ENCODE assay signal across 31 cellular contexts in genomic region chr2:7530001-7530400, GRCh38.
DNase-seq lines count a peak whose midpoint lies in the region; ATAC-seq and TF ChIP-seq lines count a peak whose summit lies in the region.
"Had no signal": no experiment of that assay in that cellular context is flagged by ENCODE, and none has a peak within 500 bp of the region (broad histone marks: within the 10 kb centered on the region; RNA-seq: fewer than 3 reads in every experiment).

No MANE protein-coding gene starts in this region.

- no peaks in the 10 kb centered on the region for H3K27me3 Mint-ChIP-seq in activated T-cell treated with anti-CD3 and anti-CD28 coated beads, Interleukin-2, amount 50 U/mL, for 72 hours (ENCODE audit: low read depth)
- H3K27me3 Mint-ChIP-seq: central memory CD8-positive, alpha-beta T cell had no signal

- H3K9me2 ChIP-seq in GM23248 (ENCODE audit: insufficient read depth): no peaks in the 10 kb centered on the region

- H3K4me1 Mint-ChIP-seq in activated T-cell treated with anti-CD3 and anti-CD28 coated beads, Interleukin-2, amount 50 U/mL, for 72 hours (ENCODE audit: low read depth): peaks cover 67% of the 10 kb centered on the region
- H3K4me1 Mint-ChIP-seq: nephron had no signal

- H3K9me3 ChIP-seq in GM23248 (ENCODE audit: low read depth) (no peaks in the 10 kb centered on the region), mammary epithelial cell (replicated peaks; ENCODE audit: insufficient read depth, low read length) (peaks cover 7% of the 10 kb centered on the region), SJCRH30 (replicated peaks) (no peaks in the 10 kb centered on the region; the same call in 1 of the 2 replicates)
- H3K9me3 ChIP-seq: HAP-1, ovary had no signal

- CTCF ChIA-PET in mammary epithelial cell (lab: Charles Lee; ENCODE audit: low non-redundant PET): no interaction called here

- intact Hi-C loops in mammary epithelial cell (cut with micrococcal nuclease) (no loop called here), head of caudate nucleus (cut with DNase I) (no loop called here)

- H3K36me3 ChIP-seq in GM23248 (ENCODE audit: low read depth) (no peaks in the 10 kb centered on the region), mammary epithelial cell (ENCODE audit: insufficient read depth, low read length) (no peaks in the 10 kb centered on the region), SJCRH30 (no peaks in the 10 kb centered on the region)
- H3K36me3 ChIP-seq: HAP-1, ovary, right atrium auricular region had no signal

- DNase-seq in activated T-cell treated with anti-CD3 and anti-CD28 coated beads, Interleukin-2, amount 50 U/mL, for 72 hours: peak in 1 of 2 donors; percentile 22
- no peak for DNase-seq in activated T-cell treated with anti-CD3 and anti-CD28 coated beads, Interleukin-2, amount 50 U/mL, for 48 hours
- peak; percentile 79 for DNase-seq in GM23248
- DNase-seq in mammary epithelial cell: peak; percentile 19
- DNase-seq in kidney tubule cell (ENCODE audit: low spot score): peak; percentile 52
- no peak for DNase-seq in SJCRH30
- no peak for DNase-seq in NCI-H82 treated with DMSO at 0.1 percent for 48 hours (lab: John Stamatoyannopoulos, UW; ENCODE audit: unreplicated experiment)
- DNase-seq in head of caudate nucleus: no peak
- DNase-seq: anterior cingulate cortex; COR-L47; DND-41; dorsolateral prefrontal cortex; foreskin melanocyte; Kasumi-1; left ventricle myocardium superior; NCI-H1048; NCI-H1694 treated with DMSO at 0.1 percent for 48 hours; NCI-H2171 treated with DMSO at 0.1 percent for 48 hours; NCI-H524 treated with DMSO at 0.1 percent for 48 hours; ovary; stimulated activated CD4-positive, alpha-beta T cell treated with anti-CD3 and anti-CD28 coated beads, Interleukin-4, amount 100 ng/mL, for 1 hour; stimulated activated naive CD4-positive, alpha-beta T cell treated with Interleukin-2 at 50 U/mL for 16 hours had no signal

- H3K4me1 ChIP-seq in GM23248 (ENCODE audit: insufficient read depth) (peaks cover 9% of the 10 kb centered on the region; the same call in 1 of the 2 replicates), mammary epithelial cell (ENCODE audit: insufficient read depth, low read length) (no peaks in the 10 kb centered on the region), SJCRH30 (no peaks in the 10 kb centered on the region)
- H3K4me1 ChIP-seq: BLaER1 treated with 17β-estradiol and CSF1 and Interleukin-3, amounts not matched to agents 10 nM and 100 nM; HAP-1; right atrium auricular region had no signal

- H3K4me3 ChIP-seq in GM23248 (no peak overlapping the region), mammary epithelial cell (replicated peaks in 1 of 3; ENCODE audit: insufficient read depth in 1 of 3, low read depth in 2 of 3, low read length in 3 of 3) (no peak overlapping the region), SJCRH30 (no peak overlapping the region)
- H3K4me3 ChIP-seq: BLaER1 treated with 17β-estradiol and CSF1 and Interleukin-3, amounts not matched to agents 10 nM and 100 nM; dorsolateral prefrontal cortex; HAP-1; hepatocyte; ovary; right atrium auricular region had no signal

- H4K20me1 ChIP-seq in GM23248 (ENCODE audit: insufficient read depth): no peaks in the 10 kb centered on the region
- H4K20me1 ChIP-seq in mammary epithelial cell (ENCODE audit: insufficient read depth, low read length): no peaks in the 10 kb centered on the region
- H4K20me1 ChIP-seq: BLaER1 treated with 17β-estradiol and CSF1 and Interleukin-3, amounts not matched to agents 10 nM and 100 nM had no signal

- H3K4me3 Mint-ChIP-seq in activated T-cell treated with anti-CD3 and anti-CD28 coated beads, Interleukin-2, amount 50 U/mL, for 72 hours: no peak overlapping the region
- H3K4me3 Mint-ChIP-seq: central memory CD8-positive, alpha-beta T cell; nephron had no signal

- H3K79me2 ChIP-seq in GM23248 (ENCODE audit: insufficient read depth) (no peaks in the 10 kb centered on the region), mammary epithelial cell (ENCODE audit: insufficient read depth, low read length) (no peaks in the 10 kb centered on the region)
- H3K79me2 ChIP-seq: hepatocyte had no signal

- no peak overlapping the region for H3K27ac ChIP-seq in GM23248
- no peak overlapping the region for H3K27ac ChIP-seq in mammary epithelial cell (ENCODE audit: insufficient read depth, low read depth, low read length)
- H3K27ac ChIP-seq in SJCRH30: no peak overlapping the region
- H3K27ac ChIP-seq: BLaER1 treated with 17β-estradiol and CSF1 and Interleukin-3, amounts not matched to agents 10 nM and 100 nM; dorsolateral prefrontal cortex; hepatocyte; HL-60; ovary; right atrium auricular region had no signal

- H3F3A ChIP-seq in GM23248 (ENCODE audit: insufficient read depth): 0 out of 2 replicates have a peak, but pooled peaks cover 3% of the 10 kb centered on the region

- H3K4me2 ChIP-seq in GM23248 (ENCODE audit: unreplicated experiment) (no peak overlapping the region), mammary epithelial cell (ENCODE audit: insufficient read depth, low read depth, low read length) (no peak overlapping the region)
- H3K4me2 ChIP-seq: BLaER1 treated with 17β-estradiol and CSF1 and Interleukin-3, amounts not matched to agents 10 nM and 100 nM; hepatocyte had no signal

- peak overlapping the region; percentile 21 for H3K27ac Mint-ChIP-seq in activated T-cell treated with anti-CD3 and anti-CD28 coated beads, Interleukin-2, amount 50 U/mL, for 72 hours
- H3K27ac Mint-ChIP-seq: nephron had no signal

- H2AFZ ChIP-seq in GM23248 (no peak overlapping the region), mammary epithelial cell (ENCODE audit: low read depth, low read length) (no peak overlapping the region)
- H2AFZ ChIP-seq: hepatocyte had no signal

- TF ChIP-seq CTCF in mammary epithelial cell (conservative IDR thresholded peaks at IDR 0.05 in 1 of 2, IDR thresholded peaks at IDR 0.05 in 1 of 2; ENCODE audit: extremely low read depth in 1 of 2, insufficient read depth in 1 of 2, low read depth in 1 of 2, low read length in 2 of 2): no peak

- H3K36me3 Mint-ChIP-seq in activated T-cell treated with anti-CD3 and anti-CD28 coated beads, Interleukin-2, amount 50 U/mL, for 72 hours (ENCODE audit: insufficient read depth in 2 of 2): peaks cover 56 to 82% of the 10 kb centered on the region in 2 donors

- no peaks in the 10 kb centered on the region for H3K27me3 ChIP-seq in GM23248 (replicated peaks; ENCODE audit: insufficient read depth)
- H3K27me3 ChIP-seq in mammary epithelial cell (ENCODE audit: insufficient read depth, low read length): no peaks in the 10 kb centered on the region
- no peaks in the 10 kb centered on the region for H3K27me3 ChIP-seq in SJCRH30
- H3K27me3 ChIP-seq: BLaER1 treated with 17β-estradiol and CSF1 and Interleukin-3, amounts not matched to agents 10 nM and 100 nM; hepatocyte; ovary; right atrium auricular region had no signal

- peak; percentile 68 to 78 for ATAC-seq in activated T-cell treated with anti-CD3 and anti-CD28 coated beads, Interleukin-2, amount 50 U/mL, for 72 hours (replicated peaks in 1 of 2)
- ATAC-seq: activated CD4-positive, CD25-positive, alpha-beta regulatory T cell treated with anti-CD3 and anti-CD28 coated beads, Interleukin-2, amount 50 U/mL, for 24 hours; HepG2; left ventricle myocardium superior had no signal

- in situ Hi-C loops in GM23248 (cut with MboI): no loop called here
- in situ Hi-C loops in mammary epithelial cell (cut with MboI; ENCODE audit: low sequenced_read_pairs in 2 of 2): no loop called here

- H3K9ac ChIP-seq in GM23248 (no peak overlapping the region), mammary epithelial cell (ENCODE audit: insufficient read depth, low read length) (no peak overlapping the region)
- H3K9ac ChIP-seq: BLaER1 treated with 17β-estradiol and CSF1 and Interleukin-3, amounts not matched to agents 10 nM and 100 nM had no signal

- dilution Hi-C loops in mammary epithelial cell (cut with HindIII; ENCODE audit: low sequenced_read_pairs): no loop called here

- no TSS peak for BruUV-seq in mammary epithelial cell (replicated peaks; lab: Mats Ljungman, UMichigan)

- peaks cover 33 to 38% of the 10 kb centered on the region in 2 donors for H3K9me3 Mint-ChIP-seq in activated T-cell treated with anti-CD3 and anti-CD28 coated beads, Interleukin-2, amount 50 U/mL, for 72 hours

Comparison
In these comparisons a context has a peak if more than half of its experiments do, and no peak if none do; other contexts are left out.
1. DNase-seq: peak in GM23248 (single experiment), mammary epithelial cell (single experiment) and kidney tubule cell (single experiment); none in activated T-cell treated with anti-CD3 and anti-CD28 coated beads, Interleukin-2, amount 50 U/mL, for 48 hours (0 of 2), SJCRH30 (0 of 2), NCI-H82 treated with DMSO at 0.1 percent for 48 hours (single experiment) and head of caudate nucleus (0 of 42).